In the genomic region with DNA sequence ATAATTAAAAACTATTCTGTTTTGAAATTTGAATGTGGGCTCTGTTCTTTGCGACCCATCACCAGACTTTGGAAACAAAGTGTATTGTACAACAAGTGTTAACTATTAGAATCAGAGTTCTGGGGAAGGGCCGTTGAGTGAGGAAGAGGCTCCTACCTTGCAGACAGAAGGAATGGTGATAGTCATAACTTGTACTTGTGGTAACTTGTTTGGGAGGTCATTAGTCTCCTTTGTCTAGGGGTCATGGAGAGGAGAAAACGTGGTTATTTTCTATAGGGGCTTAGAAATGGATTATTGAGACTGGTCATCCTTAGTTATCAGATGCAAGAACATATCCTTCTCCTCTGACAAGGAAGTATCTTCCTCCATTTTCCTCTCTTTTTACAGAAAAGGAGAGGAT, we compare ENCODE assay signal across 20 cellular contexts.
"Had no signal": no experiment of that assay in that cellular context is flagged by ENCODE, and none has a peak within 500 bp of the region (broad histone marks: within the 10 kb centered on the region; RNA-seq: fewer than 3 reads in every experiment).

No MANE protein-coding gene starts in this region.

- H3K27ac ChIP-seq: KMS-11, SJCRH30 had no signal

- H3K4me2 ChIP-seq: KMS-11 had no signal

- H3K9me3 ChIP-seq: SJCRH30 had no signal

- DNase-seq: Kasumi-1, MM.1S, NCI-H1092 treated with DMSO at 0.1 percent for 48 hours, NCI-H1436, NCI-H187, NCI-H2029, NCI-H2081 treated with DMSO at 0.1 percent for 48 hours, NCI-H2171, NCI-H226, NCI-H446, NCI-H510A, NCI-H524 treated with DMSO at 0.1 percent for 48 hours, NCI-H774, RPMI8226, SHP77 treated with DMSO at 0.1 percent for 48 hours, SJCRH30 had no signal

- ATAC-seq: K562, Right ventricle myocardium inferior, SK-N-SH treated with all-trans-retinoic acid at 6 μM for 48 hours had no signal

- H3K36me3 ChIP-seq: SJCRH30 had no signal

- H3K4me3 ChIP-seq: K562, SJCRH30 had no signal

- H3K4me1 ChIP-seq: SJCRH30 had no signal

- H3K27me3 ChIP-seq: SJCRH30 had no signal

- H3K9ac ChIP-seq: KMS-11 had no signal
